Comparison of ENCODE assay signal across 14 cellular contexts in genomic region chr6:152462716-152463115, GRCh38.
DNase-seq lines count a peak whose midpoint lies in the region; ATAC-seq and TF ChIP-seq lines count a peak whose summit lies in the region.
"Had no signal": no experiment of that assay in that cellular context is flagged by ENCODE, and none has a peak within 500 bp of the region (broad histone marks: within the 10 kb centered on the region; RNA-seq: fewer than 3 reads in every experiment).

No MANE protein-coding gene starts in this region.

- peak overlapping the region in 1 of 2 donors; percentile 25 for H3K4me3 Mint-ChIP-seq in stimulated activated naive B cell treated with anti-CD40 and anti-IgM and Interleukin-4, amounts not matched to agents 10 μg/mL and 1 μg/mL and 100 μg/mL, for 72 hours
- no peak overlapping the region for H3K4me3 Mint-ChIP-seq in activated T-cell treated with anti-CD3 and anti-CD28 coated beads, Interleukin-2, amount 50 U/mL, for 4 hours
- H3K4me3 Mint-ChIP-seq: activated CD4-positive, alpha-beta T cell treated with anti-CD3 and anti-CD28 coated beads, Interleukin-2, amount 10 ng/mL, durations not matched to agents 24 days and 14 days; activated naive CD4-positive, alpha-beta T cell treated with anti-CD3 and anti-CD28 coated beads, Interleukin-2, amount 50 U/mL, for 24 hours; dendritic cell treated with granulocyte-macrophage colony-stimulating factor and Interleukin-4, amounts not matched to agents 40 ng/mL and 50 ng/mL, for 4 days had no signal

- H3K36me3 ChIP-seq in esophagus squamous epithelium (no peaks in the 10 kb centered on the region), sigmoid colon (no peaks in the 10 kb centered on the region)

- peaks cover 0 to 4% of the 10 kb centered on the region in 2 donors for H3K27me3 Mint-ChIP-seq in stimulated activated naive B cell treated with anti-CD40 and anti-IgM and Interleukin-4, amounts not matched to agents 10 μg/mL and 1 μg/mL and 100 μg/mL, for 72 hours
- H3K27me3 Mint-ChIP-seq in activated T-cell treated with anti-CD3 and anti-CD28 coated beads, Interleukin-2, amount 50 U/mL, for 4 hours (ENCODE audit: low read depth) = peaks cover 8% of the 10 kb centered on the region
- H3K27me3 Mint-ChIP-seq: dendritic cell treated with granulocyte-macrophage colony-stimulating factor and Interleukin-4, amounts not matched to agents 40 ng/mL and 50 ng/mL, for 4 days had no signal

- H3K27ac Mint-ChIP-seq in stimulated activated naive B cell treated with anti-CD40 and anti-IgM and Interleukin-4, amounts not matched to agents 10 μg/mL and 1 μg/mL and 100 μg/mL, for 72 hours = no peak overlapping the region
- H3K27ac Mint-ChIP-seq: activated CD4-positive, alpha-beta T cell treated with anti-CD3 and anti-CD28 coated beads, Interleukin-2, amount 10 ng/mL, durations not matched to agents 24 days and 14 days; activated naive CD4-positive, alpha-beta T cell treated with anti-CD3 and anti-CD28 coated beads, Interleukin-2, amount 50 U/mL, for 24 hours; dendritic cell treated with granulocyte-macrophage colony-stimulating factor and Interleukin-4, amounts not matched to agents 40 ng/mL and 50 ng/mL, for 4 days had no signal

- intact Hi-C loops in esophagus squamous epithelium (cut with DNase I) = no loop called here
- intact Hi-C loops in sigmoid colon (cut with DNase I) = no loop called here

- DNase-seq in Daoy (ENCODE audit: low read depth) = peak; percentile 47
- DNase-seq in NB4 (ENCODE audit: low read depth) = peak; percentile 18
- DNase-seq in esophagus squamous epithelium (lab: John Stamatoyannopoulos, UW) = no peak
- no peak for DNase-seq in sigmoid colon
- no peak for DNase-seq in stimulated activated naive B cell treated with anti-CD40 and anti-IgM and Interleukin-4, amounts not matched to agents 10 μg/mL and 1 μg/mL and 100 μg/mL, for 72 hours
- DNase-seq in HK-2 (ENCODE audit: unreplicated experiment) = no peak
- no peak for DNase-seq in activated T-cell treated with anti-CD3 and anti-CD28 coated beads, Interleukin-2, amount 50 U/mL, for 4 hours
- DNase-seq in LoVo (ENCODE audit: low spot score) = no peak
- DNase-seq: activated CD4-positive, alpha-beta T cell treated with anti-CD3 and anti-CD28 coated beads, Interleukin-2, amount 10 ng/mL, durations not matched to agents 24 days and 14 days; MV-4-11 had no signal

- no peaks in the 10 kb centered on the region for H3K36me3 Mint-ChIP-seq in stimulated activated naive B cell treated with anti-CD40 and anti-IgM and Interleukin-4, amounts not matched to agents 10 μg/mL and 1 μg/mL and 100 μg/mL, for 72 hours
- no peaks in the 10 kb centered on the region for H3K36me3 Mint-ChIP-seq in activated T-cell treated with anti-CD3 and anti-CD28 coated beads, Interleukin-2, amount 50 U/mL, for 4 hours (ENCODE audit: insufficient read depth)
- H3K36me3 Mint-ChIP-seq: activated naive CD4-positive, alpha-beta T cell treated with anti-CD3 and anti-CD28 coated beads, Interleukin-2, amount 50 U/mL, for 24 hours had no signal

- no peaks in the 10 kb centered on the region for H3K4me1 ChIP-seq in esophagus squamous epithelium
- no peaks in the 10 kb centered on the region for H3K4me1 ChIP-seq in sigmoid colon

- no peak overlapping the region for H3K27ac ChIP-seq in esophagus squamous epithelium
- H3K27ac ChIP-seq in sigmoid colon = peak overlapping the region in 2 of 4 donors; percentile 22 to 59
- H3K27ac ChIP-seq: SK-N-MC had no signal

- no peaks in the 10 kb centered on the region for H3K4me1 Mint-ChIP-seq in stimulated activated naive B cell treated with anti-CD40 and anti-IgM and Interleukin-4, amounts not matched to agents 10 μg/mL and 1 μg/mL and 100 μg/mL, for 72 hours
- peaks cover 11% of the 10 kb centered on the region for H3K4me1 Mint-ChIP-seq in activated T-cell treated with anti-CD3 and anti-CD28 coated beads, Interleukin-2, amount 50 U/mL, for 4 hours (ENCODE audit: low read depth)
- H3K4me1 Mint-ChIP-seq: activated CD4-positive, alpha-beta T cell treated with anti-CD3 and anti-CD28 coated beads, Interleukin-2, amount 10 ng/mL, durations not matched to agents 24 days and 14 days had no signal

- H3K4me3 ChIP-seq in NB4 (ENCODE audit: low read depth, low read length) (peak overlapping the region; percentile 21), esophagus squamous epithelium (peak overlapping the region in 3 of 4 donors; percentile 16 to 34 (median 18)), sigmoid colon (peak overlapping the region; percentile 14 to 45 (median 30))
- H3K4me3 ChIP-seq: lung, SK-N-MC had no signal

- TF ChIP-seq CTCF in NB4 (IDR thresholded peaks at IDR 0.05; ENCODE audit: low read depth, low read length) = no peak
- TF ChIP-seq CTCF in esophagus squamous epithelium (IDR thresholded peaks at IDR 0.05) = no peak
- no peak for TF ChIP-seq CTCF in sigmoid colon (IDR thresholded peaks at IDR 0.05)

- H3K9me3 ChIP-seq in esophagus squamous epithelium = no peaks in the 10 kb centered on the region
- no peaks in the 10 kb centered on the region for H3K9me3 ChIP-seq in sigmoid colon

- no peak for TF ChIP-seq EP300 in sigmoid colon (IDR thresholded peaks at IDR 0.05)

- H3K27me3 ChIP-seq in esophagus squamous epithelium (no peaks in the 10 kb centered on the region), sigmoid colon (no peaks in the 10 kb centered on the region)

- ATAC-seq in stimulated activated naive B cell treated with anti-CD40 and anti-IgM and Interleukin-4, amounts not matched to agents 10 μg/mL and 1 μg/mL and 100 μg/mL, for 72 hours (replicated peaks) = no peak
- ATAC-seq in activated T-cell treated with anti-CD3 and anti-CD28 coated beads, Interleukin-2, amount 50 U/mL, for 4 hours = no peak

- TF ChIP-seq POLR2A in NB4 (IDR thresholded peaks at IDR 0.05; ENCODE audit: extremely low read depth, insufficient read length) = no peak
- TF ChIP-seq POLR2A in esophagus squamous epithelium (IDR thresholded peaks at IDR 0.05) = no peak
- TF ChIP-seq POLR2A in sigmoid colon (IDR thresholded peaks at IDR 0.05) = no peak

- 37 to 57% methylated on average over 6 of the region's 6 CpGs for WGBS in esophagus squamous epithelium, 2 donors
- 47 to 66% methylated on average over 6 of the region's 6 CpGs for WGBS in sigmoid colon, 2 donors

- no peaks in the 10 kb centered on the region for H3K9me3 Mint-ChIP-seq in stimulated activated naive B cell treated with anti-CD40 and anti-IgM and Interleukin-4, amounts not matched to agents 10 μg/mL and 1 μg/mL and 100 μg/mL, for 72 hours
- H3K9me3 Mint-ChIP-seq in activated T-cell treated with anti-CD3 and anti-CD28 coated beads, Interleukin-2, amount 50 U/mL, for 4 hours = no peaks in the 10 kb centered on the region
- H3K9me3 Mint-ChIP-seq: activated CD4-positive, alpha-beta T cell treated with anti-CD3 and anti-CD28 coated beads, Interleukin-2, amount 10 ng/mL, durations not matched to agents 24 days and 14 days; activated naive CD4-positive, alpha-beta T cell treated with anti-CD3 and anti-CD28 coated beads, Interleukin-2, amount 50 U/mL, for 24 hours; dendritic cell treated with granulocyte-macrophage colony-stimulating factor and Interleukin-4, amounts not matched to agents 40 ng/mL and 50 ng/mL, for 4 days had no signal

Comparison
In these comparisons a context has a peak if more than half of its experiments do, and no peak if none do; other contexts are left out.
1. DNase-seq: peak in Daoy (single experiment) and NB4 (single experiment); none in esophagus squamous epithelium (single experiment), sigmoid colon (single experiment), stimulated activated naive B cell treated with anti-CD40 and anti-IgM and Interleukin-4, amounts not matched to agents 10 μg/mL and 1 μg/mL and 100 μg/mL, for 72 hours (single experiment), HK-2 (single experiment), activated T-cell treated with anti-CD3 and anti-CD28 coated beads, Interleukin-2, amount 50 U/mL, for 4 hours (single experiment) and LoVo (single experiment).
2. Peak in every context shown above with its lines, with median percentiles within 50 percentile points of each other: H3K4me3 ChIP-seq.